In genomic region chr3:117814975-117815374, GRCh38 we compare ENCODE assay signal across 19 cellular contexts.
DNase-seq lines count a peak whose midpoint lies in the region; ATAC-seq and TF ChIP-seq lines count a peak whose summit lies in the region.
"Had no signal": no experiment of that assay in that cellular context is flagged by ENCODE, and none has a peak within 500 bp of the region (broad histone marks: within the 10 kb centered on the region; RNA-seq: fewer than 3 reads in every experiment).

No MANE protein-coding gene starts in this region.

- no peak overlapping the region for H3K23ac ChIP-seq in mesenchymal stem cell (ENCODE audit: low read length in 2 of 2)

- H3K9me3 Mint-ChIP-seq in nephron progenitor cell, result no peaks in the 10 kb centered on the region

- H3K27ac Mint-ChIP-seq in nephron progenitor cell, result no peak overlapping the region
- H3K27ac Mint-ChIP-seq: CD4-positive, alpha-beta memory T cell had no signal

- H3K4me1 ChIP-seq in GM23248 (ENCODE audit: insufficient read depth), result peaks cover 12% of the 10 kb centered on the region
- H3K4me1 ChIP-seq in fibroblast of lung (ENCODE audit: control insufficient read depth, extremely low read depth, insufficient read depth, low read length), result no peaks in the 10 kb centered on the region
- H3K4me1 ChIP-seq in mesenchymal stem cell (ENCODE audit: control insufficient read depth, insufficient read depth, low read depth, low read length), result no peaks in the 10 kb centered on the region

- no peaks in the 10 kb centered on the region for H3K36me3 ChIP-seq in GM23248 (ENCODE audit: low read depth)
- H3K36me3 ChIP-seq in fibroblast of lung (ENCODE audit: control insufficient read depth, insufficient read depth, low read length), result no peaks in the 10 kb centered on the region
- H3K36me3 ChIP-seq in mesenchymal stem cell (ENCODE audit: control insufficient read depth in 1 of 2, insufficient read depth in 2 of 2, low read depth in 1 of 2, low read length in 2 of 2), result no peaks in the 10 kb centered on the region
- H3K36me3 ChIP-seq: BE2C had no signal

- no peaks in the 10 kb centered on the region for H3K4me1 Mint-ChIP-seq in nephron progenitor cell
- H3K4me1 Mint-ChIP-seq: CD4-positive, alpha-beta memory T cell had no signal

- H3K4ac ChIP-seq in mesenchymal stem cell (ENCODE audit: low read depth in 1 of 2, low read length in 2 of 2), result no peak overlapping the region

- H2BK120ac ChIP-seq in mesenchymal stem cell (ENCODE audit: low read depth, low read length), result no peak overlapping the region

- no peaks in the 10 kb centered on the region for H3K9me3 ChIP-seq in GM23248 (ENCODE audit: low read depth)
- no peaks in the 10 kb centered on the region for H3K9me3 ChIP-seq in fibroblast of lung (ENCODE audit: control insufficient read depth, insufficient read depth, low read depth, low read length)
- no peaks in the 10 kb centered on the region for H3K9me3 ChIP-seq in mesenchymal stem cell (ENCODE audit: control insufficient read depth, low read length)
- H3K9me3 ChIP-seq: BE2C had no signal

- ATAC-seq in SK-N-SH treated with all-trans-retinoic acid at 6 μM for 48 hours (peak; percentile 86), esophagus mucosa (no peak)
- ATAC-seq: K562 had no signal

- no peaks in the 10 kb centered on the region for H3K79me1 ChIP-seq in mesenchymal stem cell (replicated peaks; ENCODE audit: low read length, poor library complexity, severe bottlenecking)

- H2BK12ac ChIP-seq in mesenchymal stem cell (ENCODE audit: low read length in 2 of 2), result no peak overlapping the region

- H3K79me2 ChIP-seq in GM23248 (ENCODE audit: insufficient read depth), result no peaks in the 10 kb centered on the region
- H3K79me2 ChIP-seq in fibroblast of lung (ENCODE audit: control insufficient read depth, insufficient read depth, low read length), result no peaks in the 10 kb centered on the region

- no peak overlapping the region for H3K18ac ChIP-seq in mesenchymal stem cell (ENCODE audit: low read depth in 1 of 2, low read length in 2 of 2)

- H4K91ac ChIP-seq in mesenchymal stem cell (ENCODE audit: low read length), result no peak overlapping the region

- in situ Hi-C loops in GM23248 (cut with MboI), result no loop called here
- in situ Hi-C loops in GM13977 (cut with MboI; ENCODE audit: low pct_unique_long_range_greater_than_20kb, low sequenced_read_pairs, unreplicated experiment), result no loop called here

- 0 out of 2 replicates have a peak, but pooled peaks cover 4% of the 10 kb centered on the region for H3F3A ChIP-seq in GM23248 (ENCODE audit: insufficient read depth)

- WGBS in GM23248 (ENCODE audit: low coverage in 1 of 2, low lambda C conversion rate in 2 of 2, missing lambda C conversion rate in 2 of 2), 2 experiments, result 2 to 4% methylated on average over 2 of the region's 2 CpGs
- WGBS in mesenchymal stem cell, result 49% methylated on average over 2 of the region's 2 CpGs

- H3K4me2 ChIP-seq in GM23248 (ENCODE audit: unreplicated experiment), result peak overlapping the region; percentile 68
- no peak overlapping the region for H3K4me2 ChIP-seq in fibroblast of lung (ENCODE audit: extremely low read depth, insufficient read depth, low read length)
- no peak overlapping the region for H3K4me2 ChIP-seq in mesenchymal stem cell (ENCODE audit: low read length, poor library complexity, severe bottlenecking)

- H3K4me3 Mint-ChIP-seq in nephron progenitor cell, result no peak overlapping the region
- H3K4me3 Mint-ChIP-seq: CD4-positive, alpha-beta memory T cell had no signal

- no peaks in the 10 kb centered on the region for H3K36me3 Mint-ChIP-seq in nephron progenitor cell (ENCODE audit: low read depth)
- H3K36me3 Mint-ChIP-seq: CD4-positive, alpha-beta memory T cell had no signal

- H3K27me3 Mint-ChIP-seq in nephron progenitor cell (ENCODE audit: low read depth, poor library complexity), result no peaks in the 10 kb centered on the region
- H3K27me3 Mint-ChIP-seq: CD4-positive, alpha-beta memory T cell had no signal

- H2BK15ac ChIP-seq in mesenchymal stem cell (ENCODE audit: low read depth, poor library complexity, severe bottlenecking), result no peak overlapping the region

- H3K14ac ChIP-seq in mesenchymal stem cell (ENCODE audit: low read length in 2 of 2), result no peak overlapping the region

- H3K9ac ChIP-seq in GM23248 (no peak overlapping the region), fibroblast of lung (ENCODE audit: insufficient read depth, low read length) (no peak overlapping the region), mesenchymal stem cell (ENCODE audit: low read length) (peak overlapping the region; percentile 35)

- H4K8ac ChIP-seq in mesenchymal stem cell (ENCODE audit: low read length), result no peak overlapping the region

- DNase-seq in GM23248 (peak; percentile 67), fibroblast of lung (ENCODE audit: low read depth in 2 of 2) (peak; percentile 19 to 40), mesenchymal stem cell (peak; percentile 56), GM13977 (ENCODE audit: low spot score) (no peak), nephron progenitor cell (no peak)
- DNase-seq: ACHN; BE2C; CD4-positive, alpha-beta memory T cell; DND-41; GDM1; GOT3; NCI-H1092 treated with DMSO at 0.1 percent for 48 hours; NCI-H1694; NCI-H2107; NCI-H226; SHP77 treated with DMSO at 0.1 percent for 48 hours had no signal

- peak overlapping the region; percentile 70 for H2AFZ ChIP-seq in GM23248
- H2AFZ ChIP-seq in fibroblast of lung (ENCODE audit: low read length), result no peak overlapping the region
- H2AFZ ChIP-seq in mesenchymal stem cell (ENCODE audit: low read depth, low read length), result no peak overlapping the region

- no peak overlapping the region for H3K27ac ChIP-seq in GM23248
- H3K27ac ChIP-seq in fibroblast of lung (ENCODE audit: insufficient read depth, low read length), result no peak overlapping the region
- no peak overlapping the region for H3K27ac ChIP-seq in mesenchymal stem cell (ENCODE audit: low read length, poor library complexity, severe bottlenecking)

- peak overlapping the region; percentile 42 for H3K4me3 ChIP-seq in GM23248
- H3K4me3 ChIP-seq in fibroblast of lung (replicated peaks in 1 of 4; ENCODE audit: control extremely low read depth in 1 of 4, insufficient read depth in 1 of 4, low read depth in 3 of 4, low read length in 4 of 4), result no peak overlapping the region
- H3K4me3 ChIP-seq in mesenchymal stem cell (ENCODE audit: insufficient read depth in 1 of 2, low read depth in 1 of 2, low read length in 2 of 2), result peak overlapping the region in 1 of 2 experiments; percentile 17
- H3K4me3 ChIP-seq: K562 had no signal

- no peak overlapping the region for H2AK5ac ChIP-seq in mesenchymal stem cell (ENCODE audit: low read length, severe bottlenecking)

- H3K9me2 ChIP-seq in GM23248 (ENCODE audit: insufficient read depth), result no peaks in the 10 kb centered on the region

- H4K20me1 ChIP-seq in GM23248 (ENCODE audit: insufficient read depth), result no peaks in the 10 kb centered on the region
- no peaks in the 10 kb centered on the region for H4K20me1 ChIP-seq in fibroblast of lung (ENCODE audit: control insufficient read depth, extremely low read depth, insufficient read depth, low read length)

- TF ChIP-seq CTCF in fibroblast of lung (conservative IDR thresholded peaks at IDR 0.05 in 1 of 2, IDR thresholded peaks at IDR 0.05 in 1 of 2; ENCODE audit: low read depth in 1 of 2, low read length in 2 of 2), result no peak
- no peak for TF ChIP-seq CTCF in GM13977 (IDR thresholded peaks at IDR 0.05; ENCODE audit: extremely low read depth, insufficient read depth, missing control alignments)
- TF ChIP-seq CTCF in nephron progenitor cell (IDR thresholded peaks at IDR 0.05), result no peak

- no peak overlapping the region for H2BK5ac ChIP-seq in mesenchymal stem cell (ENCODE audit: low read depth, low read length, poor library complexity, severe bottlenecking)

- H3K27me3 ChIP-seq in GM23248 (replicated peaks; ENCODE audit: insufficient read depth) (no peaks in the 10 kb centered on the region), fibroblast of lung (ENCODE audit: control insufficient read depth, insufficient read depth, low read length) (no peaks in the 10 kb centered on the region), mesenchymal stem cell (ENCODE audit: control insufficient read depth in 1 of 2, insufficient read depth in 1 of 2, low read length in 2 of 2) (no peaks in the 10 kb centered on the region)
- H3K27me3 ChIP-seq: BE2C had no signal

TF ChIP-seq in SK-N-SH treated with all-trans-retinoic acid at 6 μM for 48 hours, 23 proteins besides CTCF, POLR2A, EP300 and RAD21 (continues in another document):
- TF ChIP-seq ZNF70 (CRISPR knock-in tag; IDR thresholded peaks at IDR 0.05), result no peak
- peak; percentile 60; the same call in 1 of the 2 replicates for TF ChIP-seq ZFP3 (CRISPR knock-in tag; IDR thresholded peaks at IDR 0.05)
- peak; percentile 90 for TF ChIP-seq ISL1 (CRISPR knock-in tag; IDR thresholded peaks at IDR 0.05)
- peak; percentile 75 for TF ChIP-seq TCF4 (CRISPR knock-in tag; IDR thresholded peaks at IDR 0.05; ENCODE audit: borderline replicate concordance)
- no peak for TF ChIP-seq CREB5 (CRISPR knock-in tag; IDR thresholded peaks at IDR 0.05; ENCODE audit: low read depth)
- TF ChIP-seq ZC3H10 (CRISPR knock-in tag; IDR thresholded peaks at IDR 0.05), result peak; percentile 98
- 0 out of 2 replicates have a peak, but pooled peaks have one; percentile 80 for TF ChIP-seq POU6F1 (CRISPR knock-in tag; IDR thresholded peaks at IDR 0.05; ENCODE audit: borderline replicate concordance, low read depth)
- peak; percentile 97 for TF ChIP-seq TOX (CRISPR knock-in tag; IDR thresholded peaks at IDR 0.05; ENCODE audit: borderline replicate concordance)

Comparison
In these comparisons a context has a peak if more than half of its experiments do, and no peak if none do; other contexts are left out.
1. DNase-seq: peak in GM23248 (single experiment), fibroblast of lung (2 of 2) and mesenchymal stem cell (single experiment); none in GM13977 (single experiment) and nephron progenitor cell (single experiment).